In genomic region chr7:55132890-55133551, GRCh38 we compare ENCODE assay signal across 8 cellular contexts.
A peak's percentile ranks its signal among the peaks of the same experiment; 100 is the strongest.
DNase-seq lines count a peak whose midpoint lies in the region; FAIRE-seq and TF ChIP-seq lines count a peak whose summit lies in the region.

No MANE protein-coding gene starts in this region.

- no peak for TF ChIP-seq CTCF in tibial nerve (IDR thresholded peaks at IDR 0.05)

- H3K9me3 ChIP-seq in tibial nerve = no peaks in the 10 kb centered on the region

- peak; percentile 90 for FAIRE-seq in H54 (lab: Jason Lieb, UNC)

- 68 to 71% methylated on average over 10 of the region's 10 CpGs for WGBS in tibial nerve, 2 donors

- TF ChIP-seq POLR2A in H54 (IDR thresholded peaks at IDR 0.05; ENCODE audit: low read depth, low read length) = peak; percentile 50; the same call in 1 of the 2 replicates
- TF ChIP-seq POLR2A in tibial nerve (IDR thresholded peaks at IDR 0.05) = no peak

- H3K27ac ChIP-seq in tibial nerve = peak overlapping the region; percentile 26 to 86 (median 76)

- H3K4me1 ChIP-seq in tibial nerve = peaks cover 3 to 61% (median 34%) of the 10 kb centered on the region in 4 donors

- DNase-seq in ACHN = peak; percentile 100
- DNase-seq in H54 (ENCODE audit: insufficient read length, low spot score) = peak; percentile 99
- DNase-seq in activated T-cell treated with anti-CD3 and anti-CD28 coated beads, Interleukin-2, amount 50 U/mL, for 48 hours = peak; percentile 49 to 57
- DNase-seq in kidney glomerular epithelial cell (lab: John Stamatoyannopoulos, UW) = peak; percentile 99
- DNase-seq in tibial nerve (ENCODE audit: low spot score in 2 of 2) = peak; percentile 61 to 69
- DNase-seq in SHP77 (lab: John Stamatoyannopoulos, UW) = no peak
- DNase-seq in NCI-H524 treated with DMSO at 0.1 percent for 48 hours (lab: John Stamatoyannopoulos, UW) = no peak
- no peak for DNase-seq in iPS-NIHi7 (ENCODE audit: extremely low spot score)

- in situ Hi-C loops in ACHN (cut with HindIII; ENCODE audit: low pct_ligation_motif_present, low pct_unique_long_range_greater_than_20kb, low sequenced_read_pairs) = no loop called here

- H3K36me3 ChIP-seq in tibial nerve = no peaks in the 10 kb centered on the region

- TF ChIP-seq EP300 in tibial nerve (IDR thresholded peaks at IDR 0.05) = peak in 1 of 2 donors; percentile 84

- H3K4me3 ChIP-seq in tibial nerve = no peak overlapping the region

- H3K27me3 ChIP-seq in tibial nerve = no peaks in the 10 kb centered on the region

Comparison
In these comparisons a context has a peak if more than half of its experiments do, and no peak if none do; other contexts are left out.
1. DNase-seq: peak in ACHN (single experiment), H54 (single experiment), activated T-cell treated with anti-CD3 and anti-CD28 coated beads, Interleukin-2, amount 50 U/mL, for 48 hours (2 of 2), kidney glomerular epithelial cell (single experiment) and tibial nerve (2 of 2); none in SHP77 (0 of 2), NCI-H524 treated with DMSO at 0.1 percent for 48 hours (single experiment) and iPS-NIHi7 (single experiment).